ENCODE assay signal across 8 cellular contexts in the genomic region with DNA sequence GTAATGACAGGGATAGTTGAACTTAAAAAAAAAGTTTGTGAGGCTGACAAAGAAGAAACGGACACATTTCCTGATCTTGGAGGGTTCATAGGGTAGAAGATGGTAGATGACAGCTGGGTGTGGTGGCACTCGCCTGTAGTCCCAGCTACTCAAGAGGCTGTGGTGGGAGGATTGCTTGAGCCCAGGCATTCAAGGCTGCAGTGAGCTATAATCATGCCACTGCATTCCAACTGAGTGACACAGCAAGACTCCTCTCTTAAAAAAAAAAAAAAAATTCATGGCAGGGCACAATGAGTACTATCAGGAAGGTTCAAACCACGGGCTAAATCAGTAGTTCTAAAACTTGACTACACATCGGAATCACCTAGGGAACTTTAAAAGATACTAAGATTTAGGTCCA. TPM values are rescaled to one million over a fixed set of nuclear protein-coding genes. Genes with fewer than 3 reads are reported as not detected.
DNase-seq lines count a peak whose midpoint lies in the region; ATAC-seq and TF ChIP-seq lines count a peak whose summit lies in the region.

No MANE protein-coding gene starts in this region.

- peak overlapping the region; percentile 78 to 95 (median 86) for H3K4me3 Mint-ChIP-seq in brain

- H3K9me3 ChIP-seq in liver (ENCODE audit: control insufficient read depth in 4 of 4, low read length in 3 of 4) = no peaks in the 10 kb centered on the region
- no peaks in the 10 kb centered on the region for H3K9me3 ChIP-seq in upper lobe of right lung

- peaks cover 75% of the 10 kb centered on the region for H3K27me3 Mint-ChIP-seq in brain

- peaks cover 52% of the 10 kb centered on the region for H3K4me1 Mint-ChIP-seq in brain

- H3K4me3 ChIP-seq in BJ (ENCODE audit: low read depth, low read length) (peak overlapping the region; percentile 82), liver (ENCODE audit: low read depth in 1 of 3, low read length in 3 of 3) (peak overlapping the region in 2 of 3 donors; percentile 56 to 77), upper lobe of right lung (peak overlapping the region; percentile 96)

- peaks cover 0 to 8% (median under 1%) of the 10 kb centered on the region in 5 experiments for H3K9me3 Mint-ChIP-seq in brain

- peak; percentile 25 for ATAC-seq in upper lobe of right lung

- TF ChIP-seq CTCF in BJ (IDR thresholded peaks at IDR 0.05; ENCODE audit: insufficient read depth, low read depth, low read length) = no peak
- TF ChIP-seq CTCF in brain (conservative IDR thresholded peaks at IDR 0.05) = no peak
- TF ChIP-seq CTCF in liver (IDR thresholded peaks at IDR 0.05; ENCODE audit: low read depth, low read length, missing input control) = no peak
- TF ChIP-seq CTCF in upper lobe of right lung (IDR thresholded peaks at IDR 0.05) = no peak
- no peak for TF ChIP-seq CTCF in GM10266 (IDR thresholded peaks at IDR 0.05; ENCODE audit: control insufficient read depth, insufficient read depth, low read depth, missing control alignments)

- H3K4me1 ChIP-seq in liver (ENCODE audit: control insufficient read depth in 4 of 4, insufficient read depth in 4 of 4, low read length in 3 of 4) = peaks cover 8 to 43% (median 36%) of the 10 kb centered on the region in 4 donors
- H3K4me1 ChIP-seq in upper lobe of right lung = peaks cover 59% of the 10 kb centered on the region

- intact Hi-C loops in upper lobe of right lung (cut with DNase I) = no loop called here

- no peaks in the 10 kb centered on the region for H3K27me3 ChIP-seq in BJ (ENCODE audit: control insufficient read depth, insufficient read depth, low read length)
- no peaks in the 10 kb centered on the region for H3K27me3 ChIP-seq in liver (ENCODE audit: control insufficient read depth in 4 of 4, insufficient read depth in 4 of 4, low read length in 3 of 4)
- no peaks in the 10 kb centered on the region for H3K27me3 ChIP-seq in upper lobe of right lung

- DNase-seq in BJ (ENCODE audit: low read depth) = peak; percentile 59
- DNase-seq in LHCN-M2 (ENCODE audit: low read depth) = peak; percentile 90
- no peak for DNase-seq in upper lobe of right lung
- no peak for DNase-seq in DMS79 treated with DMSO at 0.1 percent for 48 hours (lab: John Stamatoyannopoulos, UW)
- no peak for DNase-seq in GM10266 (ENCODE audit: extremely low spot score)
- DNase-seq in nucleus accumbens (lab: John Stamatoyannopoulos, UW) = no peak

- POLR2A ChIA-PET in BJ (lab: Charles Lee) = interaction anchor here (0.5 to 0.7 kb wide), 2 partner anchors 339 to 805 kb away, joined by 4 to 5 read pairs; no protein-coding TSS in a partner anchor

- TF ChIP-seq RAD21 in liver (IDR thresholded peaks at IDR 0.05) = no peak

- H3K36me3 Mint-ChIP-seq in brain = no peaks in the 10 kb centered on the region

- H3K9ac ChIP-seq in liver (ENCODE audit: low read depth in 1 of 2, low read length in 2 of 2) = peak overlapping the region in 1 of 2 donors; percentile 95

- peak overlapping the region in 1 of 5 experiments; percentile 44 for H3K27ac Mint-ChIP-seq in brain

- CTCF ChIA-PET in BJ (lab: Yijun Ruan, JAX) = interaction anchor here (0.6 to 5.4 kb wide), 3 partner anchors 42 to 207 kb away, joined by 3 to 58 read pairs (median 4); no protein-coding TSS in a partner anchor

- 48% methylated on average over 4 of the region's 4 CpGs for WGBS in liver

- H3K27ac ChIP-seq in liver (ENCODE audit: low read depth in 1 of 2, low read length in 2 of 2) (peak overlapping the region; percentile 97), upper lobe of right lung (peak overlapping the region; percentile 99)

- H3K36me3 ChIP-seq in BJ (ENCODE audit: control insufficient read depth, insufficient read depth, low read length) (no peaks in the 10 kb centered on the region), liver (ENCODE audit: control insufficient read depth in 4 of 4, insufficient read depth in 3 of 4, low read depth in 1 of 4, low read length in 3 of 4) (no peaks in the 10 kb centered on the region), upper lobe of right lung (no peaks in the 10 kb centered on the region)

TF ChIP-seq in liver, 16 proteins besides CTCF, POLR2A, EP300 and RAD21:
- TF ChIP-seq, protein P1, sequence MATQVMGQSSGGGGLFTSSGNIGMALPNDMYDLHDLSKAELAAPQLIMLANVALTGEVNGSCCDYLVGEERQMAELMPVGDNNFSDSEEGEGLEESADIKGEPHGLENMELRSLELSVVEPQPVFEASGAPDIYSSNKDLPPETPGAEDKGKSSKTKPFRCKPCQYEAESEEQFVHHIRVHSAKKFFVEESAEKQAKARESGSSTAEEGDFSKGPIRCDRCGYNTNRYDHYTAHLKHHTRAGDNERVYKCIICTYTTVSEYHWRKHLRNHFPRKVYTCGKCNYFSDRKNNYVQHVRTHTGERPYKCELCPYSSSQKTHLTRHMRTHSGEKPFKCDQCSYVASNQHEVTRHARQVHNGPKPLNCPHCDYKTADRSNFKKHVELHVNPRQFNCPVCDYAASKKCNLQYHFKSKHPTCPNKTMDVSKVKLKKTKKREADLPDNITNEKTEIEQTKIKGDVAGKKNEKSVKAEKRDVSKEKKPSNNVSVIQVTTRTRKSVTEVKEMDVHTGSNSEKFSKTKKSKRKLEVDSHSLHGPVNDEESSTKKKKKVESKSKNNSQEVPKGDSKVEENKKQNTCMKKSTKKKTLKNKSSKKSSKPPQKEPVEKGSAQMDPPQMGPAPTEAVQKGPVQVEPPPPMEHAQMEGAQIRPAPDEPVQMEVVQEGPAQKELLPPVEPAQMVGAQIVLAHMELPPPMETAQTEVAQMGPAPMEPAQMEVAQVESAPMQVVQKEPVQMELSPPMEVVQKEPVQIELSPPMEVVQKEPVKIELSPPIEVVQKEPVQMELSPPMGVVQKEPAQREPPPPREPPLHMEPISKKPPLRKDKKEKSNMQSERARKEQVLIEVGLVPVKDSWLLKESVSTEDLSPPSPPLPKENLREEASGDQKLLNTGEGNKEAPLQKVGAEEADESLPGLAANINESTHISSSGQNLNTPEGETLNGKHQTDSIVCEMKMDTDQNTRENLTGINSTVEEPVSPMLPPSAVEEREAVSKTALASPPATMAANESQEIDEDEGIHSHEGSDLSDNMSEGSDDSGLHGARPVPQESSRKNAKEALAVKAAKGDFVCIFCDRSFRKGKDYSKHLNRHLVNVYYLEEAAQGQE (IDR thresholded peaks at IDR 0.05) = no peak
- TF ChIP-seq EGR1 (IDR thresholded peaks at IDR 0.05; ENCODE audit: low read depth in 2 of 2) = no peak
- TF ChIP-seq NR2F2 (IDR thresholded peaks at IDR 0.05) = no peak
- no peak for TF ChIP-seq FOXA1 (IDR thresholded peaks at IDR 0.05)
- TF ChIP-seq, protein P2, sequence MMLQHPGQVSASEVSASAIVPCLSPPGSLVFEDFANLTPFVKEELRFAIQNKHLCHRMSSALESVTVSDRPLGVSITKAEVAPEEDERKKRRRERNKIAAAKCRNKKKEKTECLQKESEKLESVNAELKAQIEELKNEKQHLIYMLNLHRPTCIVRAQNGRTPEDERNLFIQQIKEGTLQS (IDR thresholded peaks at IDR 0.05) = no peak
- TF ChIP-seq GABPA (IDR thresholded peaks at IDR 0.05 in 1 of 2, conservative IDR thresholded peaks at IDR 0.05 in 1 of 2) = no peak
- TF ChIP-seq TAF1 (conservative IDR thresholded peaks at IDR 0.05) = no peak
- no peak for TF ChIP-seq SP1 (IDR thresholded peaks at IDR 0.05)
- TF ChIP-seq FOXA2 (IDR thresholded peaks at IDR 0.05) = no peak
- TF ChIP-seq, protein P3, sequence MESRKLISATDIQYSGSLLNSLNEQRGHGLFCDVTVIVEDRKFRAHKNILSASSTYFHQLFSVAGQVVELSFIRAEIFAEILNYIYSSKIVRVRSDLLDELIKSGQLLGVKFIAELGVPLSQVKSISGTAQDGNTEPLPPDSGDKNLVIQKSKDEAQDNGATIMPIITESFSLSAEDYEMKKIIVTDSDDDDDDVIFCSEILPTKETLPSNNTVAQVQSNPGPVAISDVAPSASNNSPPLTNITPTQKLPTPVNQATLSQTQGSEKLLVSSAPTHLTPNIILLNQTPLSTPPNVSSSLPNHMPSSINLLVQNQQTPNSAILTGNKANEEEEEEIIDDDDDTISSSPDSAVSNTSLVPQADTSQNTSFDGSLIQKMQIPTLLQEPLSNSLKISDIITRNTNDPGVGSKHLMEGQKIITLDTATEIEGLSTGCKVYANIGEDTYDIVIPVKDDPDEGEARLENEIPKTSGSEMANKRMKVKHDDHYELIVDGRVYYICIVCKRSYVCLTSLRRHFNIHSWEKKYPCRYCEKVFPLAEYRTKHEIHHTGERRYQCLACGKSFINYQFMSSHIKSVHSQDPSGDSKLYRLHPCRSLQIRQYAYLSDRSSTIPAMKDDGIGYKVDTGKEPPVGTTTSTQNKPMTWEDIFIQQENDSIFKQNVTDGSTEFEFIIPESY (IDR thresholded peaks at IDR 0.05) = no peak
- TF ChIP-seq, protein P4, sequence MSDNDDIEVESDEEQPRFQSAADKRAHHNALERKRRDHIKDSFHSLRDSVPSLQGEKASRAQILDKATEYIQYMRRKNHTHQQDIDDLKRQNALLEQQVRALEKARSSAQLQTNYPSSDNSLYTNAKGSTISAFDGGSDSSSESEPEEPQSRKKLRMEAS (IDR thresholded peaks at IDR 0.05) = no peak
- no peak for TF ChIP-seq JUND (IDR thresholded peaks at IDR 0.05)
- TF ChIP-seq YY1 (IDR thresholded peaks at IDR 0.05) = no peak
- no peak for TF ChIP-seq HNF4G (IDR thresholded peaks at IDR 0.05)

RNA-seq across cellular contexts. Expression of a gene that starts 2.0 kb away (rescaled TPM):
- polyA plus RNA-seq in BJ (2011; rRNA removed) (71.6 and 96.1 TPM in 2 replicates), brain (ENCODE audit: insufficient read depth, low read depth, low replicate concordance) (3.0 TPM), liver (1 to 10 TPM; 3.2 to 5.0 TPM)
- 29.5 and 40.6 TPM in 2 replicates for polyA minus RNA-seq in BJ (2011; rRNA and poly(A)+ RNA removed)
- total RNA-seq in LHCN-M2 (2014; rRNA removed) (23.5 and 27.8 TPM in 2 replicates), liver (1 to 10 TPM; 3.3 to 9.1 TPM), upper lobe of right lung (36.6 TPM)
- polyA plus RNA-seq in LHCN-M2 (2012) = 35.8 TPM

RNA-seq across cellular contexts. Expression of a gene that starts 44.4 kb away (rescaled TPM):
- 1,142 and 1,777 TPM in 2 replicates for polyA plus RNA-seq in BJ (2011; rRNA removed)
- 225 and 293 TPM in 2 replicates for polyA minus RNA-seq in BJ (2011; rRNA and poly(A)+ RNA removed)
- 47.6 and 58.7 TPM in 2 replicates for total RNA-seq in LHCN-M2 (2014; rRNA removed)
- 291 TPM for polyA plus RNA-seq in LHCN-M2 (2012)
- 404 TPM for polyA plus RNA-seq in brain (ENCODE audit: insufficient read depth, low read depth, low replicate concordance)
- total RNA-seq in liver = 100 to 1,000 TPM; 341 to 369 TPM
- polyA plus RNA-seq in liver = 100 to 1,000 TPM; 464 to 864 TPM
- total RNA-seq in upper lobe of right lung = 2,632 TPM

Comparison
In these comparisons a context has a peak if more than half of its experiments do, and no peak if none do; other contexts are left out.
1. DNase-seq: peak in BJ (single experiment) and LHCN-M2 (single experiment); none in upper lobe of right lung (single experiment), DMS79 treated with DMSO at 0.1 percent for 48 hours (single experiment), GM10266 (single experiment) and nucleus accumbens (0 of 56).
2. Peak in every context shown above with its lines, with median percentiles within 50 percentile points of each other: H3K4me3 ChIP-seq.